In genomic region chr17:64234961-64235360, GRCh38 we compare ENCODE assay signal across 9 cellular contexts.
"Had no signal": no experiment of that assay in that cellular context is flagged by ENCODE, and none has a peak within 500 bp of the region (broad histone marks: within the 10 kb centered on the region; RNA-seq: fewer than 3 reads in every experiment).

No MANE protein-coding gene starts in this region.

- FAIRE-seq: H1, H54, HTR-8/SVneo, K562 had no signal

- H3K9me3 Mint-ChIP-seq: GM23338, H9, HFFc6 had no signal

- ATAC-seq: GM23338, K562 had no signal

- DNase-seq: H9, HCEC 1CT, HFFc6, KG1 had no signal

- H3K4me3 Mint-ChIP-seq: GM23338, H9, HFFc6 had no signal

- H2AFZ ChIP-seq: GM23338 had no signal

- H3K27ac Mint-ChIP-seq: GM23338, HFFc6 had no signal

- H3K4me3 ChIP-seq: GM23338, K562 had no signal

- H3K4me2 ChIP-seq: GM23338 had no signal
